Comparison of ENCODE assay signal across 1 cellular context in the genomic region with DNA sequence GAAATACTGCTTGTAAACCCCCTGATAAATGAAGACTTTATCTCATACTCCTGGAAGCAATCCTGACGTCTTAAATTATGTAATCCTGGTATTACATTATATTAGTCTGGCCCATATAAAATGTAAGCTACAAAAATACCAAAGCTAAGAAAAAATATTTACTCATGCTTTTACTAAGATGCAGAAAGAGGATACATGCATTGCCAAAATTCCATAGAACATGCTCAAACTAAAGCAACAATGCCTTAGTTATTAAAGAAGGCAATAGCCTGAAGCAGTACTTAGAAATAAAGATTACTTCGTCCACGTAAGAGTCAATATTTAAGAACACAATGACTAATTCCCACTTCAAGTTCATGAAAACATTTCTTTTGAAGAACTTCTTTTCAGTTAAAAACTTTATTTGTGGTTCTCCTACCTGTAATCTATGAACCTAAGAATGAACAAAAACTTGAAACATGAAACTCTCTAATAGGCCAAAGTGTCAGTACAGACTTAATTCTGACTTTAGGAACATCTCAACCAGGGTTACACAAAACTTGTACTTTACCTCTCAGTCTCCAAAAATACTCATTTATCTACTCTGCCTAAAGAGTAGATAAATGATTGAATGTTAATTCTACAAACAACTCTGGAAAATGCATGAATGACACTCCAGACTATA.
A peak's percentile ranks its signal among the peaks of the same experiment; 100 is the strongest.
TF ChIP-seq lines count a peak whose summit lies in the region.

No MANE protein-coding gene starts in this region.

TF ChIP-seq in GM12878, 131 proteins besides CTCF, POLR2A, EP300 and RAD21 (continued from another document):
- TF ChIP-seq, protein P1, sequence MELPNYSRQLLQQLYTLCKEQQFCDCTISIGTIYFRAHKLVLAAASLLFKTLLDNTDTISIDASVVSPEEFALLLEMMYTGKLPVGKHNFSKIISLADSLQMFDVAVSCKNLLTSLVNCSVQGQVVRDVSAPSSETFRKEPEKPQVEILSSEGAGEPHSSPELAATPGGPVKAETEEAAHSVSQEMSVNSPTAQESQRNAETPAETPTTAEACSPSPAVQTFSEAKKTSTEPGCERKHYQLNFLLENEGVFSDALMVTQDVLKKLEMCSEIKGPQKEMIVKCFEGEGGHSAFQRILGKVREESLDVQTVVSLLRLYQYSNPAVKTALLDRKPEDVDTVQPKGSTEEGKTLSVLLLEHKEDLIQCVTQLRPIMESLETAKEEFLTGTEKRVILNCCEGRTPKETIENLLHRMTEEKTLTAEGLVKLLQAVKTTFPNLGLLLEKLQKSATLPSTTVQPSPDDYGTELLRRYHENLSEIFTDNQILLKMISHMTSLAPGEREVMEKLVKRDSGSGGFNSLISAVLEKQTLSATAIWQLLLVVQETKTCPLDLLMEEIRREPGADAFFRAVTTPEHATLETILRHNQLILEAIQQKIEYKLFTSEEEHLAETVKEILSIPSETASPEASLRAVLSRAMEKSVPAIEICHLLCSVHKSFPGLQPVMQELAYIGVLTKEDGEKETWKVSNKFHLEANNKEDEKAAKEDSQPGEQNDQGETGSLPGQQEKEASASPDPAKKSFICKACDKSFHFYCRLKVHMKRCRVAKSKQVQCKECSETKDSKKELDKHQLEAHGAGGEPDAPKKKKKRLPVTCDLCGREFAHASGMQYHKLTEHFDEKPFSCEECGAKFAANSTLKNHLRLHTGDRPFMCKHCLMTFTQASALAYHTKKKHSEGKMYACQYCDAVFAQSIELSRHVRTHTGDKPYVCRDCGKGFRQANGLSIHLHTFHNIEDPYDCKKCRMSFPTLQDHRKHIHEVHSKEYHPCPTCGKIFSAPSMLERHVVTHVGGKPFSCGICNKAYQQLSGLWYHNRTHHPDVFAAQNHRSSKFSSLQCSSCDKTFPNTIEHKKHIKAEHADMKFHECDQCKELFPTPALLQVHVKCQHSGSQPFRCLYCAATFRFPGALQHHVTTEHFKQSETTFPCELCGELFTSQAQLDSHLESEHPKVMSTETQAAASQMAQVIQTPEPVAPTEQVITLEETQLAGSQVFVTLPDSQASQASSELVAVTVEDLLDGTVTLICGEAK (IDR thresholded peaks at IDR 0.05; ENCODE audit: borderline replicate concordance): peak; percentile 89; the same call in 1 of the 2 replicates
